In the genomic region with DNA sequence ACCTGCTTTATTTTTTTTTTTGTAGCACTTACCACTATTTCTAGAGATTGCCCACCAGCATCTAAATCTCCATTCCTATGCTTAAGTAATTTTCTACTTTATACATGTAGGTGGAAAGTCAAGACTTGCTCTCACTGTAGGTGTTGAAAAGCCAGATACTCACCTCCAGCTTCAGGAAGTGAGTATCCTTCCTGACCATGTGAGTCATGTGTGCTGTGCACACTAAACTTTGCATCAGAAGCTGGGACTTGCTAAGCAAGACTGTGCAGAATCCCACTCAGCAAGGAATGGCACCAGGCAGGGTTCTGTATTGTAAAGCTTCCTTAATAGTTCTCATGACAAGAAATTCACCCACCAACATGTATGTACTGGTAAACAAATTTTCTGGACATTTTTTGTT, we compare ENCODE assay signal across 19 cellular contexts.
"Had no signal": no experiment of that assay in that cellular context is flagged by ENCODE, and none has a peak within 500 bp of the region (broad histone marks: within the 10 kb centered on the region; RNA-seq: fewer than 3 reads in every experiment).

No MANE protein-coding gene starts in this region.

- H3K9me3 ChIP-seq: neutrophil, ovary, prostate gland had no signal

- H3K27me3 ChIP-seq: neutrophil, ovary had no signal

- H3K4me3 ChIP-seq: ovary, prostate gland had no signal

- H3K27ac ChIP-seq: neutrophil, ovary, prostate gland, VCaP had no signal

- DNase-seq: activated CD4-positive, alpha-beta memory T cell treated with anti-CD3 and anti-CD28 coated beads, Interleukin-2, amount 10 ng/mL, durations not matched to agents 7 days and 5 days; activated CD4-positive, alpha-beta T cell treated with anti-CD3 and anti-CD28 coated beads, Interleukin-2, amount 10 ng/mL, durations not matched to agents 24 days and 14 days; activated gamma-delta T cell; activated naive CD4-positive, alpha-beta T cell treated with anti-CD3 and anti-CD28 coated beads, Interleukin-2, amount 50 U/mL, for 16 hours; activated naive CD8-positive, alpha-beta T cell treated with anti-CD3 and anti-CD28 coated beads, Interleukin-2, amount 50 U/mL, for 24 hours; aorta; central memory CD4-positive, alpha-beta T cell; effector memory CD8-positive, alpha-beta T cell; immature natural killer cell; mesenchymal stem cell; ovary; right cardiac atrium; stimulated activated CD4-positive, alpha-beta T cell treated with anti-CD3 and anti-CD28 coated beads, Interleukin-12 subunit alpha, Interleukin-12 subunit beta, amount 100 ng/mL, for 4 hours; stimulated activated CD4-positive, alpha-beta T cell treated with anti-CD3 and anti-CD28 coated beads, Interleukin-4, amount 100 ng/mL, for 4 hours; stimulated activated naive CD8-positive, alpha-beta T cell treated with anti-CD3 and anti-CD28 coated beads, Interleukin-15, Interleukin-2, amounts not matched to agents 100 U/mL and 50 U/mL, for 24 hours had no signal

- H3K36me3 ChIP-seq: neutrophil, ovary, prostate gland had no signal

- ATAC-seq: activated CD4-positive, CD25-positive, alpha-beta regulatory T cell treated with anti-CD3 and anti-CD28 coated beads, Interleukin-2, amount 50 U/mL, for 24 hours; activated naive CD8-positive, alpha-beta T cell treated with anti-CD3 and anti-CD28 coated beads, Interleukin-2, amount 50 U/mL, for 24 hours; effector memory CD8-positive, alpha-beta T cell; right cardiac atrium; stimulated activated naive CD8-positive, alpha-beta T cell treated with anti-CD3 and anti-CD28 coated beads, Interleukin-15, Interleukin-2, amounts not matched to agents 100 U/mL and 50 U/mL, for 24 hours had no signal

- H3K4me1 ChIP-seq: prostate gland had no signal
